In the genomic region with DNA sequence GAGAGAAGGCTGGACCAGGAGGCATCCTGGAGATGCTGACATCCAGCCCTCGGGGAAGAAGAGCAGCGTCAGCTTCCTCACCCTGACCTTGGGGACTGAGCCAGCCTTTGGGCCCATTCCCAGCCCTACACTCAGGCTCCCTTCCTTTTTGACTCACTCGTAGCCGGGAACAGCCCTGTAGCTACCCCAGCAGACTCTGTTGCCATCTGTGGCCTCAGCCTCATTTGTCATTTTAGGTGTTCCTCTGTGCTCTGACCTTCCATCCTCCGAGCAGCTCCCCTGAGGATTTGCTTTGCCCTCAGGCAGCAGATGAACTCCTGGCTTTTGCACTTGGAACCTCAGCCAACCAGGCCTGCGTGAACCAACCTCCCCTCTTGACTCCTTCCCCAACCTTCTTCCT, we compare ENCODE assay signal across 18 cellular contexts.
"Had no signal": no experiment of that assay in that cellular context is flagged by ENCODE, and none has a peak within 500 bp of the region (broad histone marks: within the 10 kb centered on the region; RNA-seq: fewer than 3 reads in every experiment).

No MANE protein-coding gene starts in this region.

- H3K36me3 ChIP-seq: spleen, thyroid gland had no signal

- H3K27me3 ChIP-seq: body of pancreas, spleen, thyroid gland had no signal

- ATAC-seq: body of pancreas; effector memory CD8-positive, alpha-beta T cell; foreskin keratinocyte had no signal

- H3K4me3 ChIP-seq: body of pancreas, lung, spleen, thyroid gland had no signal

- H3K27ac ChIP-seq: body of pancreas, foreskin keratinocyte, spleen, thyroid gland had no signal

- H3K4me1 ChIP-seq: body of pancreas, foreskin keratinocyte, spleen, thyroid gland had no signal

- DNase-seq: activated CD4-positive, alpha-beta memory T cell treated with anti-CD3 and anti-CD28 coated beads for 36 hours; activated naive CD4-positive, alpha-beta T cell; activated naive CD8-positive, alpha-beta T cell treated with anti-CD3 and anti-CD28 coated beads for 36 hours; activated T-cell treated with anti-CD3 and anti-CD28 coated beads for 4 hours; amygdala; body of pancreas; dermis blood vessel endothelial cell; effector memory CD8-positive, alpha-beta T cell; foreskin keratinocyte; hypothalamus; islet precursor cell; occipital lobe; retina; spleen; stimulated activated naive CD4-positive, alpha-beta T cell; thyroid gland had no signal

- FAIRE-seq: TTC549 had no signal

- H3K9me3 ChIP-seq: body of pancreas, thyroid gland had no signal
